ENCODE assay signal across 27 cellular contexts in genomic region chr15:74133703-74134386, GRCh38. TPM values are rescaled to one million over a fixed set of nuclear protein-coding genes. Genes with fewer than 3 reads are reported as not detected.
DNase-seq lines count a peak whose midpoint lies in the region; ATAC-seq and TF ChIP-seq lines count a peak whose summit lies in the region.
"Had no signal": no experiment of that assay in that cellular context is flagged by ENCODE, and none has a peak within 500 bp of the region (broad histone marks: within the 10 kb centered on the region; RNA-seq: fewer than 3 reads in every experiment).

No MANE protein-coding gene starts in this region.

- H3K36me3 ChIP-seq in HEK293 (ENCODE audit: control insufficient read depth in 2 of 2, insufficient read depth in 1 of 2, low read length in 2 of 2) (no peaks in the 10 kb centered on the region), Peyer's patch (no peaks in the 10 kb centered on the region)
- H3K36me3 ChIP-seq: upper lobe of left lung, WERI-Rb-1 had no signal

- H3K4me3 ChIP-seq in HEK293 (ENCODE audit: low read depth, low read length) (no peak overlapping the region), Peyer's patch (no peak overlapping the region)
- H3K4me3 ChIP-seq: K562, smooth muscle cell, upper lobe of left lung had no signal

- no peak for ATAC-seq in naive B cell (ENCODE audit: low read depth in 2 of 2)
- ATAC-seq: K562, SK-N-SH treated with all-trans-retinoic acid at 6 μM for 48 hours had no signal

- H3K9me3 Mint-ChIP-seq in activated CD4-positive, alpha-beta T cell treated with anti-CD3 and anti-CD28 coated beads, Interleukin-2, amount 10 ng/mL, durations not matched to agents 7 days and 5 days: no peaks in the 10 kb centered on the region
- H3K9me3 Mint-ChIP-seq in endothelial cell (ENCODE audit: unreplicated experiment): no peaks in the 10 kb centered on the region
- peaks cover 0 to 12% (median 7%) of the 10 kb centered on the region in 7 donors for H3K9me3 Mint-ChIP-seq in naive B cell
- H3K9me3 Mint-ChIP-seq: activated naive CD4-positive, alpha-beta T cell treated with anti-CD3 and anti-CD28 coated beads, Interleukin-2, amount 50 U/mL, for 72 hours had no signal

- H3K27me3 Mint-ChIP-seq in activated CD4-positive, alpha-beta T cell treated with anti-CD3 and anti-CD28 coated beads, Interleukin-2, amount 10 ng/mL, durations not matched to agents 7 days and 5 days: peaks cover 88% of the 10 kb centered on the region
- H3K27me3 Mint-ChIP-seq in endothelial cell (ENCODE audit: unreplicated experiment): peaks cover 41% of the 10 kb centered on the region
- peaks cover 69 to 96% (median 74%) of the 10 kb centered on the region in 3 donors for H3K27me3 Mint-ChIP-seq in naive B cell

- H3K27ac Mint-ChIP-seq in activated CD4-positive, alpha-beta T cell treated with anti-CD3 and anti-CD28 coated beads, Interleukin-2, amount 10 ng/mL, durations not matched to agents 7 days and 5 days: no peak overlapping the region
- H3K27ac Mint-ChIP-seq in endothelial cell (ENCODE audit: unreplicated experiment) (no peak overlapping the region), naive B cell (peak overlapping the region in 3 of 6 donors; percentile 85 to 95 (median 93))
- H3K27ac Mint-ChIP-seq: CD8-positive, alpha-beta memory T cell had no signal

- H3K4me1 ChIP-seq in HEK293 (ENCODE audit: control insufficient read depth, insufficient read depth, low read length) (peaks cover 14% of the 10 kb centered on the region), Peyer's patch (peaks cover 0 to 45% (median 23%) of the 10 kb centered on the region in 4 donors)

- CTCF ChIA-PET in activated CD4-positive, alpha-beta T cell treated with anti-CD3 and anti-CD28 coated beads, Interleukin-2, amount 10 ng/mL, durations not matched to agents 7 days and 5 days (lab: Charles Lee): interaction anchor here (1.0 kb wide), 1 partner anchor 10 kb away, joined by 3 read pairs; no protein-coding TSS in a partner anchor
- CTCF ChIA-PET in HEK293 (lab: Yijun Ruan, JAX): interaction anchor here (0.9 to 1.1 kb wide), 2 partner anchors 11 to 109 kb away, joined by 4 read pairs; no protein-coding TSS in a partner anchor

- peaks cover 40% of the 10 kb centered on the region for H3K4me1 Mint-ChIP-seq in activated CD4-positive, alpha-beta T cell treated with anti-CD3 and anti-CD28 coated beads, Interleukin-2, amount 10 ng/mL, durations not matched to agents 7 days and 5 days
- H3K4me1 Mint-ChIP-seq in endothelial cell (ENCODE audit: unreplicated experiment) (peaks cover 47% of the 10 kb centered on the region), naive B cell (peaks cover 48 to 69% (median 62%) of the 10 kb centered on the region in 3 donors)

- H3K36me3 Mint-ChIP-seq in activated CD4-positive, alpha-beta T cell treated with anti-CD3 and anti-CD28 coated beads, Interleukin-2, amount 10 ng/mL, durations not matched to agents 7 days and 5 days (ENCODE audit: low read depth): peaks cover 2% of the 10 kb centered on the region
- H3K36me3 Mint-ChIP-seq in endothelial cell (ENCODE audit: low read depth, unreplicated experiment) (peaks cover 6% of the 10 kb centered on the region), naive B cell (peaks cover 0 to 7% of the 10 kb centered on the region in 2 donors)
- H3K36me3 Mint-ChIP-seq: activated naive CD4-positive, alpha-beta T cell treated with anti-CD3 and anti-CD28 coated beads, Interleukin-2, amount 50 U/mL, for 72 hours; CD8-positive, alpha-beta memory T cell had no signal

- no peak for DNase-seq in activated CD4-positive, alpha-beta T cell treated with anti-CD3 and anti-CD28 coated beads, Interleukin-2, amount 10 ng/mL, durations not matched to agents 7 days and 5 days
- no peak for DNase-seq in activated CD4-positive, alpha-beta T cell treated with anti-CD3 and anti-CD28 coated beads for 4 hours
- DNase-seq in endothelial cell (ENCODE audit: low spot score) (no peak), naive B cell (no peak), Peyer's patch (no peak), AG08396 (ENCODE audit: low spot score) (no peak)
- no peak for DNase-seq in activated effector memory CD4-positive, alpha-beta T cell treated with anti-CD3 and anti-CD28 coated beads, Interleukin-2, amount 50 U/mL, for 16 hours
- DNase-seq: activated CD4-positive, alpha-beta T cell treated with anti-CD3 and anti-CD28 coated beads, Interleukin-2, amount 50 U/mL, for 4 hours; CD8-positive, alpha-beta memory T cell; central memory CD4-positive, alpha-beta T cell; DMS153; GF-D8; NCI-H2081; NCI-H226; NCI-H748 treated with DMSO at 0.1 percent for 48 hours; WERI-Rb-1 had no signal

- peak overlapping the region; percentile 22 for H3K4me3 Mint-ChIP-seq in activated CD4-positive, alpha-beta T cell treated with anti-CD3 and anti-CD28 coated beads, Interleukin-2, amount 10 ng/mL, durations not matched to agents 7 days and 5 days
- H3K4me3 Mint-ChIP-seq in endothelial cell (ENCODE audit: unreplicated experiment) (no peak overlapping the region), naive B cell (peak overlapping the region in 5 of 8 donors; percentile 44 to 77 (median 64))

- peaks cover 0 to 65% of the 10 kb centered on the region in 2 donors for H3K27me3 ChIP-seq in Peyer's patch

- POLR2A ChIA-PET in activated CD4-positive, alpha-beta T cell treated with anti-CD3 and anti-CD28 coated beads, Interleukin-2, amount 10 ng/mL, durations not matched to agents 7 days and 5 days (lab: Charles Lee): no interaction called here
- POLR2A ChIA-PET in HEK293 (lab: Yijun Ruan, JAX): no interaction called here

- no peak overlapping the region for H3K27ac ChIP-seq in HEK293 (ENCODE audit: extremely low read depth, low read depth, low read length)
- H3K27ac ChIP-seq in Peyer's patch: no peak overlapping the region
- H3K27ac ChIP-seq: upper lobe of left lung had no signal

- TF ChIP-seq CTCF in HEK293 (tag by site-specific recombination; IDR thresholded peaks at IDR 0.05) (no peak), endothelial cell (IDR thresholded peaks at IDR 0.05; ENCODE audit: unreplicated experiment) (peak; percentile 39), Peyer's patch (IDR thresholded peaks at IDR 0.05) (no peak)

- TF ChIP-seq POLR2A in Peyer's patch (IDR thresholded peaks at IDR 0.05): no peak

- H3K9me3 ChIP-seq in HEK293 (ENCODE audit: control insufficient read depth, insufficient read depth, low read depth, low read length): no peaks in the 10 kb centered on the region
- H3K9me3 ChIP-seq in Peyer's patch: no peaks in the 10 kb centered on the region
- H3K9me3 ChIP-seq: upper lobe of left lung had no signal

TF ChIP-seq in HEK293, 187 proteins besides CTCF, POLR2A, EP300 and RAD21:
- TF ChIP-seq ZNF747 (tag by site-specific recombination; IDR thresholded peaks at IDR 0.05) (no peak), ZNF513 (tag by site-specific recombination; IDR thresholded peaks at IDR 0.05) (0 out of 2 replicates have a peak, but pooled peaks have one; percentile 19)

RNA-seq across cellular contexts. Expression of gene ISLR2, which starts 3.5 kb away (rescaled TPM):
- total RNA-seq in activated CD4-positive, alpha-beta T cell treated with anti-CD3 and anti-CD28 coated beads, Interleukin-2, amount 10 ng/mL, durations not matched to agents 7 days and 5 days: not detected
- total RNA-seq in endothelial cell (ENCODE audit: unreplicated experiment): 0.21 TPM
- polyA plus RNA-seq in naive B cell (ENCODE audit: low read depth in 6 of 6): not detected
- total RNA-seq in Peyer's patch: under 1 TPM in 3 of 4 donors, not detected in 1; 0.66 to 0.94 (median 0.70) TPM
- total RNA-seq: activated naive CD4-positive, alpha-beta T cell treated with anti-CD3 and anti-CD28 coated beads, Interleukin-2, amount 50 U/mL, for 72 hours; CD8-positive, alpha-beta memory T cell; dermis blood vessel endothelial cell; K562; MCF 10A had no signal
- polyA plus RNA-seq: CD8-positive, alpha-beta memory T cell; K562 had no signal

RNA-seq across cellular contexts. Expression of gene ISLR, which starts 39.7 kb away (rescaled TPM):
- total RNA-seq in activated CD4-positive, alpha-beta T cell treated with anti-CD3 and anti-CD28 coated beads, Interleukin-2, amount 10 ng/mL, durations not matched to agents 7 days and 5 days: not detected
- 0.51 TPM for total RNA-seq in endothelial cell (ENCODE audit: unreplicated experiment)
- polyA plus RNA-seq in naive B cell (ENCODE audit: low read depth in 6 of 6): not detected
- total RNA-seq in Peyer's patch: 10 to 100 TPM in 3 of 4 donors, 1 to 10 TPM in 1; 6.3 to 22.8 (median 17.5) TPM
- total RNA-seq: activated naive CD4-positive, alpha-beta T cell treated with anti-CD3 and anti-CD28 coated beads, Interleukin-2, amount 50 U/mL, for 72 hours; CD8-positive, alpha-beta memory T cell; K562; MCF 10A had no signal
- polyA plus RNA-seq: CD8-positive, alpha-beta memory T cell; K562 had no signal

RNA-seq across cellular contexts. Expression of gene GOLGA6A, which starts 51.5 kb away (rescaled TPM):
- not detected for total RNA-seq in activated CD4-positive, alpha-beta T cell treated with anti-CD3 and anti-CD28 coated beads, Interleukin-2, amount 10 ng/mL, durations not matched to agents 7 days and 5 days
- 0.85 TPM for total RNA-seq in endothelial cell (ENCODE audit: unreplicated experiment)
- under 1 TPM in 1 of 6 donors, not detected in 5; 0.09 TPM for polyA plus RNA-seq in naive B cell (ENCODE audit: low read depth in 6 of 6)
- under 1 TPM in 1 of 4 donors, not detected in 3; 0.38 TPM for total RNA-seq in Peyer's patch
- total RNA-seq: dermis blood vessel endothelial cell, K562, left cardiac atrium, MCF 10A, mesenteric fat pad, osteoblast had no signal
- polyA plus RNA-seq: CD8-positive, alpha-beta memory T cell; K562; smooth muscle cell had no signal
